In genomic region chr7:138868711-138869110, GRCh38 we compare ENCODE assay signal across 29 cellular contexts.
"Had no signal": no experiment of that assay in that cellular context is flagged by ENCODE, and none has a peak within 500 bp of the region (broad histone marks: within the 10 kb centered on the region; RNA-seq: fewer than 3 reads in every experiment).

No MANE protein-coding gene starts in this region.

- H3K27me3 Mint-ChIP-seq: dendritic cell treated with granulocyte-macrophage colony-stimulating factor and Interleukin-4, amounts not matched to agents 40 ng/mL and 50 ng/mL, for 4 days; naive B cell; stimulated activated naive B cell treated with anti-CD40 and anti-IgM and Interleukin-4, amounts not matched to agents 10 μg/mL and 1 μg/mL and 100 μg/mL, for 72 hours had no signal

- H3K9me3 ChIP-seq: colonic mucosa, esophagus muscularis mucosa, gastroesophageal sphincter, mucosa of descending colon, ovary, psoas muscle, sigmoid colon, stomach, thyroid gland, vagina had no signal

- H3K27ac ChIP-seq: colonic mucosa, esophagus muscularis mucosa, foreskin keratinocyte, gastroesophageal sphincter, heart left ventricle, hepatocyte, ovary, psoas muscle, sigmoid colon, stomach, thyroid gland, vagina had no signal

- H3K4me3 Mint-ChIP-seq: dendritic cell treated with granulocyte-macrophage colony-stimulating factor and Interleukin-4, amounts not matched to agents 40 ng/mL and 50 ng/mL, for 4 days; endodermal cell; memory B cell; naive B cell; natural killer cell treated with Interleukin-12 subunit alpha and Interleukin-12 subunit beta and Interleukin-15 and Interleukin-18, amount 100 ng/mL, for 72 hours; stimulated activated naive B cell treated with anti-CD40 and anti-IgM and Interleukin-4, amounts not matched to agents 10 μg/mL and 1 μg/mL and 100 μg/mL, for 72 hours had no signal

- H3K4me1 Mint-ChIP-seq: endodermal cell, memory B cell had no signal

- H3K4me1 ChIP-seq: colonic mucosa, esophagus muscularis mucosa, gastroesophageal sphincter, heart left ventricle, psoas muscle, sigmoid colon, stomach, thyroid gland, vagina had no signal

- H3K27ac Mint-ChIP-seq: dendritic cell treated with granulocyte-macrophage colony-stimulating factor and Interleukin-4, amounts not matched to agents 40 ng/mL and 50 ng/mL, for 4 days; endodermal cell; memory B cell; natural killer cell treated with Interleukin-12 subunit alpha and Interleukin-12 subunit beta and Interleukin-15 and Interleukin-18, amount 100 ng/mL, for 72 hours; stimulated activated naive B cell treated with anti-CD40 and anti-IgM and Interleukin-4, amounts not matched to agents 10 μg/mL and 1 μg/mL and 100 μg/mL, for 72 hours had no signal

- H3K36me3 ChIP-seq: colonic mucosa, ovary, thyroid gland had no signal

- H3K27me3 ChIP-seq: colonic mucosa, esophagus muscularis mucosa, foreskin keratinocyte, gastroesophageal sphincter, heart left ventricle, hepatocyte, ovary, sigmoid colon, stomach, thyroid gland, vagina had no signal

- H3K4me3 ChIP-seq: colonic mucosa, esophagus muscularis mucosa, gastroesophageal sphincter, heart left ventricle, hepatocyte, lung, mucosa of descending colon, ovary, psoas muscle, sigmoid colon, stomach, thyroid gland, vagina had no signal

- H3K9me3 Mint-ChIP-seq: dendritic cell treated with granulocyte-macrophage colony-stimulating factor and Interleukin-4, amounts not matched to agents 40 ng/mL and 50 ng/mL, for 4 days; endodermal cell; memory B cell; natural killer cell treated with Interleukin-12 subunit alpha and Interleukin-12 subunit beta and Interleukin-15 and Interleukin-18, amount 100 ng/mL, for 72 hours had no signal

- H3K36me3 Mint-ChIP-seq: memory B cell; naive B cell; natural killer cell treated with Interleukin-12 subunit alpha and Interleukin-12 subunit beta and Interleukin-15 and Interleukin-18, amount 100 ng/mL, for 72 hours; stimulated activated naive B cell treated with anti-CD40 and anti-IgM and Interleukin-4, amounts not matched to agents 10 μg/mL and 1 μg/mL and 100 μg/mL, for 72 hours had no signal

- DNase-seq: colonic mucosa; effector CD8-positive, alpha-beta T cell; endodermal cell; foreskin keratinocyte; heart left ventricle; kidney; mucosa of descending colon; naive B cell; occipital lobe; ovary; posterior cingulate gyrus; psoas muscle; sigmoid colon; stimulated activated CD4-positive, alpha-beta T cell treated with anti-CD3 and anti-CD28 coated beads, Interleukin-2, amount 100 ng/mL, for 24 hours; stimulated activated CD4-positive, alpha-beta T cell treated with anti-CD3 and anti-CD28 coated beads, Interleukin-4, amount 100 ng/mL, for 4 hours; stimulated activated naive B cell treated with anti-CD40 and anti-IgM and Interleukin-4, amounts not matched to agents 10 μg/mL and 1 μg/mL and 100 μg/mL, for 72 hours; stomach; thyroid gland; trophoblast cell had no signal

- ATAC-seq: foreskin keratinocyte; gastroesophageal sphincter; heart left ventricle; left lobe of liver; mucosa of descending colon; natural killer cell treated with Interleukin-12 subunit alpha and Interleukin-12 subunit beta and Interleukin-15 and Interleukin-18, amount 100 ng/mL, for 72 hours; psoas muscle; right cardiac atrium; stimulated activated naive B cell treated with anti-CD40 and anti-IgM and Interleukin-4, amounts not matched to agents 10 μg/mL and 1 μg/mL and 100 μg/mL, for 72 hours had no signal
